ENCODE assay signal across 3 cellular contexts in genomic region chr19:9752701-9753443, GRCh38.
TF ChIP-seq lines count a peak whose summit lies in the region.

No MANE protein-coding gene starts in this region.

TF ChIP-seq in A549, 52 proteins besides CTCF, POLR2A, EP300 and RAD21:
- peak; percentile 47 for TF ChIP-seq ZC3H11A (IDR thresholded peaks at IDR 0.05)
- no peak for TF ChIP-seq HOXA7 (CRISPR knock-in tag; IDR thresholded peaks at IDR 0.05)

TF ChIP-seq in HEK293, 187 proteins besides CTCF, POLR2A, EP300 and RAD21 (continues in another document):
- TF ChIP-seq PBX3 (CRISPR knock-in tag; IDR thresholded peaks at IDR 0.05) (no peak), ZNF530 (tag by site-specific recombination; IDR thresholded peaks at IDR 0.05; ENCODE audit: low read depth) (no peak), KLF8 (tag by site-specific recombination; IDR thresholded peaks at IDR 0.05) (no peak), ZFHX2 (tag by site-specific recombination; conservative IDR thresholded peaks at IDR 0.05) (no peak), IKZF3 (tag by site-specific recombination; IDR thresholded peaks at IDR 0.05) (no peak), ZIC2 (tag by site-specific recombination; IDR thresholded peaks at IDR 0.05) (no peak), ZNF501 (tag by site-specific recombination; IDR thresholded peaks at IDR 0.05) (no peak), ZNF677 (tag by site-specific recombination; IDR thresholded peaks at IDR 0.05) (no peak), ZNF596 (tag by site-specific recombination; IDR thresholded peaks at IDR 0.05) (no peak), SALL2 (tag by site-specific recombination; IDR thresholded peaks at IDR 0.05; ENCODE audit: borderline replicate concordance) (no peak), ZNF600 (tag by site-specific recombination; IDR thresholded peaks at IDR 0.05) (no peak), ZNF280C (tag by site-specific recombination; IDR thresholded peaks at IDR 0.05) (no peak), ZNF777 (tag by site-specific recombination; IDR thresholded peaks at IDR 0.05; ENCODE audit: borderline replicate concordance) (no peak), AEBP2 (tag by site-specific recombination; IDR thresholded peaks at IDR 0.05; ENCODE audit: borderline replicate concordance) (no peak), ZNF623 (tag by site-specific recombination; IDR thresholded peaks at IDR 0.05) (peak; percentile 39; the same call in 1 of the 2 replicates), ZNF791 (tag by site-specific recombination; IDR thresholded peaks at IDR 0.05) (no peak), ZNF132 (tag by site-specific recombination; IDR thresholded peaks at IDR 0.05; ENCODE audit: borderline replicate concordance) (no peak), ZBTB21 (tag by site-specific recombination; IDR thresholded peaks at IDR 0.05) (no peak), ZNF274 (IDR thresholded peaks at IDR 0.05; ENCODE audit: low read length) (no peak), ZNF274 (tag by site-specific recombination; IDR thresholded peaks at IDR 0.05; ENCODE audit: borderline replicate concordance) (no peak), ZNF670 (tag by site-specific recombination; IDR thresholded peaks at IDR 0.05; ENCODE audit: low read depth) (no peak), ZNF449 (tag by site-specific recombination; IDR thresholded peaks at IDR 0.05) (no peak)

TF ChIP-seq in K562, 482 proteins besides CTCF, POLR2A, EP300 and RAD21:
- TF ChIP-seq ZNF12 (CRISPR knock-in tag; IDR thresholded peaks at IDR 0.05) (peak; percentile 57; the same call in 1 of the 2 replicates), AFF1 (IDR thresholded peaks at IDR 0.05; ENCODE audit: low read depth in 1 of 2, partially characterized antibody in 2 of 2) (no peak)
